ENCODE assay signal across 1 cellular context in genomic region chr17:18382441-18383078, GRCh38.
TF ChIP-seq lines count a peak whose summit lies in the region.

No MANE protein-coding gene starts in this region.

TF ChIP-seq in GM23338, 12 proteins besides CTCF, POLR2A, EP300 and RAD21 (continued from another document):
- TF ChIP-seq, protein P1, sequence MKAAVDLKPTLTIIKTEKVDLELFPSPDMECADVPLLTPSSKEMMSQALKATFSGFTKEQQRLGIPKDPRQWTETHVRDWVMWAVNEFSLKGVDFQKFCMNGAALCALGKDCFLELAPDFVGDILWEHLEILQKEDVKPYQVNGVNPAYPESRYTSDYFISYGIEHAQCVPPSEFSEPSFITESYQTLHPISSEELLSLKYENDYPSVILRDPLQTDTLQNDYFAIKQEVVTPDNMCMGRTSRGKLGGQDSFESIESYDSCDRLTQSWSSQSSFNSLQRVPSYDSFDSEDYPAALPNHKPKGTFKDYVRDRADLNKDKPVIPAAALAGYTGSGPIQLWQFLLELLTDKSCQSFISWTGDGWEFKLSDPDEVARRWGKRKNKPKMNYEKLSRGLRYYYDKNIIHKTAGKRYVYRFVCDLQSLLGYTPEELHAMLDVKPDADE (IDR thresholded peaks at IDR 0.05), result no peak
- TF ChIP-seq EZH2phosphoT487 (IDR thresholded peaks at IDR 0.05; ENCODE audit: unreplicated experiment) (no peak), POLR2AphosphoS5 (IDR thresholded peaks at IDR 0.05; ENCODE audit: low read depth) (no peak), EZH2 (IDR thresholded peaks at IDR 0.05; ENCODE audit: low read depth, unreplicated experiment) (no peak), ZNF114 (CRISPR knock-in tag; IDR thresholded peaks at IDR 0.05) (no peak), CREB1 (CRISPR knock-in tag; IDR thresholded peaks at IDR 0.05; ENCODE audit: low read depth) (no peak), NANOG (IDR thresholded peaks at IDR 0.05; ENCODE audit: borderline replicate concordance) (no peak)
- TF ChIP-seq, protein P2, sequence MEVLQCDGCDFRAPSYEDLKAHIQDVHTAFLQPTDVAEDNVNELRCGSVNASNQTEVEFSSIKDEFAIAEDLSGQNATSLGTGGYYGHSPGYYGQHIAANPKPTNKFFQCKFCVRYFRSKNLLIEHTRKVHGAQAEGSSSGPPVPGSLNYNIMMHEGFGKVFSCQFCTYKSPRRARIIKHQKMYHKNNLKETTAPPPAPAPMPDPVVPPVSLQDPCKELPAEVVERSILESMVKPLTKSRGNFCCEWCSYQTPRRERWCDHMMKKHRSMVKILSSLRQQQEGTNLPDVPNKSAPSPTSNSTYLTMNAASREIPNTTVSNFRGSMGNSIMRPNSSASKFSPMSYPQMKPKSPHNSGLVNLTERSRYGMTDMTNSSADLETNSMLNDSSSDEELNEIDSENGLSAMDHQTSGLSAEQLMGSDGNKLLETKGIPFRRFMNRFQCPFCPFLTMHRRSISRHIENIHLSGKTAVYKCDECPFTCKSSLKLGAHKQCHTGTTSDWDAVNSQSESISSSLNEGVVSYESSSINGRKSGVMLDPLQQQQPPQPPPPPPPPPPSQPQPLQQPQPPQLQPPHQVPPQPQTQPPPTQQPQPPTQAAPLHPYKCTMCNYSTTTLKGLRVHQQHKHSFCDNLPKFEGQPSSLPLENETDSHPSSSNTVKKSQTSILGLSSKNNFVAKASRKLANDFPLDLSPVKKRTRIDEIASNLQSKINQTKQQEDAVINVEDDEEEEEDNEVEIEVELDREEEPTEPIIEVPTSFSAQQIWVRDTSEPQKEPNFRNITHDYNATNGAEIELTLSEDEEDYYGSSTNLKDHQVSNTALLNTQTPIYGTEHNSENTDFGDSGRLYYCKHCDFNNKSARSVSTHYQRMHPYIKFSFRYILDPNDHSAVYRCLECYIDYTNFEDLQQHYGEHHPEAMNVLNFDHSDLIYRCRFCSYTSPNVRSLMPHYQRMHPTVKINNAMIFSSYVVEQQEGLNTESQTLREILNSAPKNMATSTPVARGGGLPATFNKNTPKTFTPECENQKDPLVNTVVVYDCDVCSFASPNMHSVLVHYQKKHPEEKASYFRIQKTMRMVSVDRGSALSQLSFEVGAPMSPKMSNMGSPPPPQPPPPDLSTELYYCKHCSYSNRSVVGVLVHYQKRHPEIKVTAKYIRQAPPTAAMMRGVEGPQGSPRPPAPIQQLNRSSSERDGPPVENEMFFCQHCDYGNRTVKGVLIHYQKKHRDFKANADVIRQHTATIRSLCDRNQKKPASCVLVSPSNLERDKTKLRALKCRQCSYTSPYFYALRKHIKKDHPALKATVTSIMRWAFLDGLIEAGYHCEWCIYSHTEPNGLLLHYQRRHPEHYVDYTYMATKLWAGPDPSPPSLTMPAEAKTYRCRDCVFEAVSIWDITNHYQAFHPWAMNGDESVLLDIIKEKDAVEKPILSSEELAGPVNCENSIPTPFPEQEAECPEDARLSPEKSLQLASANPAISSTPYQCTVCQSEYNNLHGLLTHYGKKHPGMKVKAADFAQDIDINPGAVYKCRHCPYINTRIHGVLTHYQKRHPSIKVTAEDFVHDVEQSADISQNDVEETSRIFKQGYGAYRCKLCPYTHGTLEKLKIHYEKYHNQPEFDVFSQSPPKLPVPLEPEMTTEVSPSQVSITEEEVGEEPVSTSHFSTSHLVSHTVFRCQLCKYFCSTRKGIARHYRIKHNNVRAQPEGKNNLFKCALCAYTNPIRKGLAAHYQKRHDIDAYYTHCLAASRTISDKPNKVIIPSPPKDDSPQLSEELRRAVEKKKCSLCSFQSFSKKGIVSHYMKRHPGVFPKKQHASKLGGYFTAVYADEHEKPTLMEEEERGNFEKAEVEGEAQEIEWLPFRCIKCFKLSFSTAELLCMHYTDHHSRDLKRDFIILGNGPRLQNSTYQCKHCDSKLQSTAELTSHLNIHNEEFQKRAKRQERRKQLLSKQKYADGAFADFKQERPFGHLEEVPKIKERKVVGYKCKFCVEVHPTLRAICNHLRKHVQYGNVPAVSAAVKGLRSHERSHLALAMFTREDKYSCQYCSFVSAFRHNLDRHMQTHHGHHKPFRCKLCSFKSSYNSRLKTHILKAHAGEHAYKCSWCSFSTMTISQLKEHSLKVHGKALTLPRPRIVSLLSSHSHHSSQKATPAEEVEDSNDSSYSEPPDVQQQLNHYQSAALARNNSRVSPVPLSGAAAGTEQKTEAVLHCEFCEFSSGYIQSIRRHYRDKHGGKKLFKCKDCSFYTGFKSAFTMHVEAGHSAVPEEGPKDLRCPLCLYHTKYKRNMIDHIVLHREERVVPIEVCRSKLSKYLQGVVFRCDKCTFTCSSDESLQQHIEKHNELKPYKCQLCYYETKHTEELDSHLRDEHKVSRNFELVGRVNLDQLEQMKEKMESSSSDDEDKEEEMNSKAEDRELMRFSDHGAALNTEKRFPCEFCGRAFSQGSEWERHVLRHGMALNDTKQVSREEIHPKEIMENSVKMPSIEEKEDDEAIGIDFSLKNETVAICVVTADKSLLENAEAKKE (CRISPR knock-in tag; IDR thresholded peaks at IDR 0.05), result no peak
